35 cellular contexts compared by ENCODE assay signal in genomic region chr6:5843078-5843477, GRCh38.
"Had no signal": no experiment of that assay in that cellular context is flagged by ENCODE, and none has a peak within 500 bp of the region (broad histone marks: within the 10 kb centered on the region; RNA-seq: fewer than 3 reads in every experiment).

No MANE protein-coding gene starts in this region.

- H3K4me2 ChIP-seq: KMS-11 had no signal

- H3K27me3 ChIP-seq: MG63 had no signal

- H3K9me3 ChIP-seq: MG63 had no signal

- DNase-seq: Karpas-422, Kasumi-1, KBM-7, KG1, MG63, MM.1S, MV-4-11, NCI-H1048, NCI-H1092, NCI-H1092 treated with DMSO at 0.1 percent for 48 hours, NCI-H1105, NCI-H1105 treated with DMSO at 0.1 percent for 48 hours, NCI-H1417, NCI-H1417 treated with DMSO at 0.1 percent for 48 hours, NCI-H1436, NCI-H1436 treated with DMSO at 0.1 percent for 48 hours, NCI-H146, NCI-H1694, NCI-H1694 treated with DMSO at 0.1 percent for 48 hours, NCI-H187, NCI-H187 treated with DMSO at 0.1 percent for 48 hours, NCI-H1930, NCI-H2029, NCI-H2029 treated with DMSO at 0.1 percent for 48 hours, NCI-H2081, NCI-H2081 treated with DMSO at 0.1 percent for 48 hours, NCI-H2107, NCI-H2171, NCI-H2171 treated with DMSO at 0.1 percent for 48 hours, NCI-H2227 treated with DMSO at 0.1 percent for 48 hours, NCI-H226, NCI-H345, NCI-H446, NCI-H446 treated with DMSO at 0.1 percent for 48 hours had no signal

- H3K4me3 ChIP-seq: MG63 had no signal

- H3K27ac ChIP-seq: KMS-11 had no signal

- H3K9ac ChIP-seq: KMS-11 had no signal

- H3K36me3 ChIP-seq: MG63 had no signal
